11 cellular contexts compared by ENCODE assay signal in genomic region chr14:85565862-85566296, GRCh38. TPM values are rescaled to one million over a fixed set of nuclear protein-coding genes. Genes with fewer than 3 reads are reported as not detected.
DNase-seq lines count a peak whose midpoint lies in the region; ATAC-seq and TF ChIP-seq lines count a peak whose summit lies in the region.
"Had no signal": no experiment of that assay in that cellular context is flagged by ENCODE, and none has a peak within 500 bp of the region (broad histone marks: within the 10 kb centered on the region; RNA-seq: fewer than 3 reads in every experiment).

No MANE protein-coding gene starts in this region.

- peaks cover 65% of the 10 kb centered on the region for H3K4me1 Mint-ChIP-seq in nephron
- peaks cover 11% of the 10 kb centered on the region for H3K4me1 Mint-ChIP-seq in type B pancreatic cell (ENCODE audit: unreplicated experiment)

- H3K27ac Mint-ChIP-seq in nephron (peak overlapping the region; percentile 11 to 52 (median 44)), type B pancreatic cell (no peak overlapping the region)

- ATAC-seq in HG03442 (IDR thresholded peaks at IDR 0.05; ENCODE audit: unreplicated experiment): no peak
- ATAC-seq: esophagus mucosa had no signal

- no peaks in the 10 kb centered on the region for H3K9me3 Mint-ChIP-seq in nephron
- H3K9me3 Mint-ChIP-seq in type B pancreatic cell: peaks cover 10% of the 10 kb centered on the region

- DNase-seq in Caki2 (ENCODE audit: low read depth): peak; percentile 15
- DNase-seq in NCI-H69 (lab: John Stamatoyannopoulos, UW): peak; percentile 28
- DNase-seq in dermis blood vessel endothelial cell: peak; percentile 86
- DNase-seq in NCI-H1105 treated with DMSO at 0.1 percent for 48 hours (lab: John Stamatoyannopoulos, UW): no peak
- no peak for DNase-seq in ACHN
- no peak for DNase-seq in type B pancreatic cell (ENCODE audit: extremely low spot score, unreplicated experiment)
- DNase-seq: ovary; stimulated activated CD4-positive, alpha-beta T cell treated with anti-CD3 and anti-CD28 coated beads, Interleukin-2, amount 100 ng/mL, for 48 hours had no signal

- peaks cover 74% of the 10 kb centered on the region for H3K36me3 Mint-ChIP-seq in nephron (ENCODE audit: low read depth)
- peaks cover 42% of the 10 kb centered on the region for H3K36me3 Mint-ChIP-seq in type B pancreatic cell

- TF ChIP-seq CTCF in nephron (IDR thresholded peaks at IDR 0.05; ENCODE audit: unreplicated experiment in 3 of 3) (no peak), type B pancreatic cell (conservative IDR thresholded peaks at IDR 0.05) (no peak)

- H3K27me3 Mint-ChIP-seq in nephron (ENCODE audit: low read depth) (no peaks in the 10 kb centered on the region), type B pancreatic cell (peaks cover 10% of the 10 kb centered on the region)

- in situ Hi-C loops in Caki2 (cut with HindIII; ENCODE audit: low pct_unique_long_range_greater_than_20kb, low sequenced_read_pairs) (no loop called here), ACHN (cut with HindIII; ENCODE audit: low pct_ligation_motif_present, low pct_unique_long_range_greater_than_20kb, low sequenced_read_pairs) (no loop called here)

- H3K4me3 Mint-ChIP-seq in nephron: no peak overlapping the region
- no peak overlapping the region for H3K4me3 Mint-ChIP-seq in type B pancreatic cell

RNA-seq across cellular contexts. Expression of gene FLRT2, which starts 35.9 kb away (rescaled TPM):
- under 0.01 and 0.07 TPM in 2 replicates for total RNA-seq in Caki2 (2014; rRNA removed; shearing (Covaris generic); ENCODE audit: low replicate concordance)
- 213 and 216 TPM in 2 replicates for total RNA-seq in dermis blood vessel endothelial cell
- total RNA-seq in type B pancreatic cell (ENCODE audit: low replicate concordance): 30.3 and 127 TPM in 2 replicates

Comparison
In these comparisons a context has a peak if more than half of its experiments do, and no peak if none do; other contexts are left out.
1. DNase-seq: peak in Caki2 (single experiment), NCI-H69 (single experiment) and dermis blood vessel endothelial cell (single experiment); none in NCI-H1105 treated with DMSO at 0.1 percent for 48 hours (single experiment), ACHN (single experiment) and type B pancreatic cell (single experiment).
2. RNA of gene FLRT2, which starts 35.9 kb away (total RNA-seq): 213 to 216 TPM in dermis blood vessel endothelial cell and 30.3 to 127 TPM in type B pancreatic cell; under 0.01 to 0.07 TPM in Caki2; every median in the first group is over 10 times any median in the second.